8 cellular contexts compared by ENCODE assay signal in genomic region chr1:204507317-204508105, GRCh38.
DNase-seq lines count a peak whose midpoint lies in the region; ATAC-seq lines count a peak whose summit lies in the region.

No MANE protein-coding gene starts in this region.

- ATAC-seq in HG03159 (IDR thresholded peaks at IDR 0.05; ENCODE audit: unreplicated experiment): peak; percentile 8

- DNase-seq in activated CD8-positive, alpha-beta memory T cell treated with anti-CD3 and anti-CD28 coated beads for 24 hours: peak; percentile 77
- no peak for DNase-seq in activated CD8-positive, alpha-beta memory T cell treated with anti-CD3 and anti-CD28 coated beads, Interleukin-2, amount 50 U/mL, for 4 hours
- peak; percentile 72 for DNase-seq in NCI-H774 (lab: John Stamatoyannopoulos, UW)
- peak; percentile 56 for DNase-seq in amniotic epithelial cell (ENCODE audit: low read depth)
- peak; percentile 17 to 77 for DNase-seq in hippocampal formation (lab: John Stamatoyannopoulos, UW)
- peak; percentile 82 for DNase-seq in retina
- no peak for DNase-seq in stimulated activated naive CD4-positive, alpha-beta T cell (lab: John Stamatoyannopoulos, UW)

Comparison
In these comparisons a context has a peak if more than half of its experiments do, and no peak if none do; other contexts are left out.
1. DNase-seq: peak in activated CD8-positive, alpha-beta memory T cell treated with anti-CD3 and anti-CD28 coated beads for 24 hours (single experiment), NCI-H774 (single experiment), amniotic epithelial cell (single experiment), hippocampal formation (2 of 2) and retina (single experiment); none in activated CD8-positive, alpha-beta memory T cell treated with anti-CD3 and anti-CD28 coated beads, Interleukin-2, amount 50 U/mL, for 4 hours (single experiment) and stimulated activated naive CD4-positive, alpha-beta T cell (0 of 6).